12 cellular contexts compared by ENCODE assay signal in the genomic region with DNA sequence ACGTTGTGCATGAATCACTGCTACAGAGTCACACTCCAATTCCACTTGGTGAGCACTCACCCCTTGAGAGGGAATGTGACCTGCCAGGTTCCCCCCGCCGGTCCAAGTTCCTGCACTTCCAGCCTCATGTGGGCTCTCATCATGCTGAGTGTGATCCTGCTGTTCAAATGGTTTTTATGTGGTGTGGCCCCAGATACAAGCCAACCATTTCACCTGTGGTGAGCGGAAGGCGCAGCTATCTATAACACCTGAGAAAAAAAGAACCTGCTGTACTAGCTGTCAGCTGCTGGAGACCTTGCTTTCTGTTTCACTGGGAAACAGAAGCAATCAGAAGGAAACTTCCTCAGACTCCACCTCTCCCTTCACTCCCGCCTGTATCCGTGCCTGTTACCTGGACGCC.
DNase-seq lines count a peak whose midpoint lies in the region; ATAC-seq and TF ChIP-seq lines count a peak whose summit lies in the region.
"Had no signal": no experiment of that assay in that cellular context is flagged by ENCODE, and none has a peak within 500 bp of the region (broad histone marks: within the 10 kb centered on the region; RNA-seq: fewer than 3 reads in every experiment).

No MANE protein-coding gene starts in this region.

- peaks cover 0 to 4% (median 2%) of the 10 kb centered on the region in 4 donors for H3K4me1 ChIP-seq in Peyer's patch
- H3K4me1 ChIP-seq in duodenal mucosa (ENCODE audit: control insufficient read depth in 1 of 2, insufficient read depth in 2 of 2, low read length in 2 of 2) = peaks cover 7 to 11% of the 10 kb centered on the region in 2 donors
- H3K4me1 ChIP-seq in rectal smooth muscle tissue (ENCODE audit: control insufficient read depth, insufficient read depth, low read length) = no peaks in the 10 kb centered on the region

- H3K27ac ChIP-seq in Peyer's patch (peak overlapping the region in 3 of 4 donors; percentile 3 to 81 (median 45)), duodenal mucosa (ENCODE audit: low read depth, low read length) (no peak overlapping the region), rectal smooth muscle tissue (ENCODE audit: low read depth, low read length) (no peak overlapping the region)

- H3K36me3 ChIP-seq in Peyer's patch (no peaks in the 10 kb centered on the region), duodenal mucosa (ENCODE audit: control insufficient read depth in 1 of 2, insufficient read depth in 2 of 2, low read length in 2 of 2) (no peaks in the 10 kb centered on the region), rectal smooth muscle tissue (ENCODE audit: control insufficient read depth, insufficient read depth, low read length) (no peaks in the 10 kb centered on the region)

- peak overlapping the region in 2 of 4 donors; percentile 14 to 20 for H3K4me3 ChIP-seq in Peyer's patch
- H3K4me3 ChIP-seq in duodenal mucosa (ENCODE audit: low read depth in 1 of 2, low read length in 2 of 2) = peak overlapping the region; percentile 50 to 60
- H3K4me3 ChIP-seq in rectal smooth muscle tissue (ENCODE audit: low read length) = peak overlapping the region; percentile 37

- no peaks in the 10 kb centered on the region for H3K27me3 ChIP-seq in Peyer's patch
- no peaks in the 10 kb centered on the region for H3K27me3 ChIP-seq in duodenal mucosa (ENCODE audit: control insufficient read depth in 1 of 2, insufficient read depth in 2 of 2, low read length in 2 of 2)
- no peaks in the 10 kb centered on the region for H3K27me3 ChIP-seq in rectal smooth muscle tissue (ENCODE audit: control insufficient read depth, insufficient read depth, low read length)

- TF ChIP-seq POLR2A in Peyer's patch (IDR thresholded peaks at IDR 0.05) = no peak

- in situ Hi-C loops in GM13976 (cut with MboI; ENCODE audit: low sequenced_read_pairs, unreplicated experiment) = no loop called here

- DNase-seq in GM13976 (ENCODE audit: low spot score) = peak; percentile 55
- peak in 2 of 3 donors; percentile 73 to 79 for DNase-seq in Peyer's patch
- DNase-seq in activated CD8-positive, alpha-beta memory T cell treated with anti-CD3 and anti-CD28 coated beads, Interleukin-2, amount 50 U/mL, for 48 hours = no peak
- DNase-seq: effector CD8-positive, alpha-beta T cell; hypothalamus; IMR-90; NCI-H2171; stimulated activated CD4-positive, alpha-beta T cell treated with anti-CD3 and anti-CD28 coated beads, Interleukin-15, amount 100 ng/mL, for 24 hours had no signal

- ATAC-seq in HG02870 (IDR thresholded peaks at IDR 0.05; ENCODE audit: unreplicated experiment) (no peak), GM18520 (IDR thresholded peaks at IDR 0.05; ENCODE audit: unreplicated experiment) (no peak)

- H3K9ac ChIP-seq in duodenal mucosa (ENCODE audit: low read depth in 1 of 2, low read length in 2 of 2) (peak overlapping the region in 1 of 2 donors; percentile 1), rectal smooth muscle tissue (ENCODE audit: low read length) (no peak overlapping the region)

- H3K9me3 ChIP-seq in Peyer's patch = no peaks in the 10 kb centered on the region
- H3K9me3 ChIP-seq in duodenal mucosa (ENCODE audit: control insufficient read depth in 1 of 2, low read length in 2 of 2) = no peaks in the 10 kb centered on the region

- TF ChIP-seq CTCF in GM13976 (IDR thresholded peaks at IDR 0.05; ENCODE audit: borderline replicate concordance, control extremely low read depth, extremely low read depth, insufficient read depth, missing control alignments) (no peak), Peyer's patch (IDR thresholded peaks at IDR 0.05) (no peak)

Comparison
In these comparisons a context has a peak if more than half of its experiments do, and no peak if none do; other contexts are left out.
1. H3K27ac ChIP-seq: peak in Peyer's patch (3 of 4); none in duodenal mucosa (single experiment) and rectal smooth muscle tissue (single experiment).